ENCODE assay signal across 20 cellular contexts in the genomic region with DNA sequence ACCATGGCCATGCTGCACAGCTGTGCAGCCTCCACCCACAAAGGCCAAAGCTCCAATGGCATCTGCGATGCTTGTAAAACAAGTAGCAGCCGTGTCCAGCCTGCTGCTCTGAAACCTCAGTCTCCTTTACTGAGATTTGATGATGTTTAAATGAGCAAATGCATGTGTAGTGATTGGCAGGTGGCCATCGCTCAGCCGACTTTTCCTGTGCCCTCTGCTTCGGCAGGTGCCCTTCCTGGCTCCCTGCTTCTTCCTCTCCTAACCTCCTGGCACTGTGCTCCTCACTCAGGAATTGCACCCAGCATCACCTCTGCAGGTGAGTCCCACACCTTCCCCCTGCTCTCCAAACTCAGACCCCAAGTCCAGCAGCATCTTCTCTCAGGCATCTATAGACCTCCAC.
DNase-seq lines count a peak whose midpoint lies in the region; ATAC-seq and TF ChIP-seq lines count a peak whose summit lies in the region.
"Had no signal": no experiment of that assay in that cellular context is flagged by ENCODE, and none has a peak within 500 bp of the region (broad histone marks: within the 10 kb centered on the region; RNA-seq: fewer than 3 reads in every experiment).

No MANE protein-coding gene starts in this region.

- in situ Hi-C loops in brain microvascular endothelial cell (cut with HindIII; ENCODE audit: low pct_ligation_motif_present, low sequenced_read_pairs): loop anchor here (25.0 kb wide), 1 partner anchor 206 kb away; a partner anchor contains a TSS

- no peaks in the 10 kb centered on the region for H3K79me2 ChIP-seq in neural progenitor cell (ENCODE audit: low read depth)
- no peaks in the 10 kb centered on the region for H3K79me2 ChIP-seq in trophoblast cell (ENCODE audit: control insufficient read depth, insufficient read depth, low read length, poor library complexity)

- no peak overlapping the region for H3K14ac ChIP-seq in trophoblast cell (ENCODE audit: low read length)

- H3K79me1 ChIP-seq in trophoblast cell (ENCODE audit: low read length): no peaks in the 10 kb centered on the region

- no peak for ATAC-seq in aorta (ENCODE audit: low FRiP score)
- ATAC-seq in GM19035 (IDR thresholded peaks at IDR 0.05; ENCODE audit: unreplicated experiment): no peak

- peaks cover 6% of the 10 kb centered on the region for H3K36me3 Mint-ChIP-seq in T-helper 2 cell treated with Interferon-gamma antibody and Interleukin-4, amounts not matched to agents 5 μg/mL and 100 μg/mL, for 36 hours (ENCODE audit: low read depth)
- H3K36me3 Mint-ChIP-seq in neural progenitor cell: peaks cover 2% of the 10 kb centered on the region
- H3K36me3 Mint-ChIP-seq: IgD-negative memory B cell had no signal

- peaks cover 4% of the 10 kb centered on the region for H3F3A ChIP-seq in neural progenitor cell (ENCODE audit: low read depth)

- H3K27me3 ChIP-seq in brain microvascular endothelial cell (replicated peaks) (no peaks in the 10 kb centered on the region), neural progenitor cell (no peaks in the 10 kb centered on the region), aorta (ENCODE audit: control insufficient read depth in 1 of 2, insufficient read depth in 2 of 2, low read length in 1 of 2) (no peaks in the 10 kb centered on the region), trophoblast cell (ENCODE audit: insufficient read depth, low read length) (no peaks in the 10 kb centered on the region)
- H3K27me3 ChIP-seq: MG63 had no signal

- H4K91ac ChIP-seq in trophoblast cell (ENCODE audit: low read depth, low read length): no peak overlapping the region

- DNase-seq in T-helper 2 cell treated with Interferon-gamma antibody and Interleukin-4, amounts not matched to agents 5 μg/mL and 100 μg/mL, for 36 hours (ENCODE audit: low spot score): no peak
- DNase-seq in T-helper 2 cell: no peak
- DNase-seq in brain microvascular endothelial cell: no peak
- DNase-seq in neural progenitor cell (ENCODE audit: low spot score): no peak
- DNase-seq in aorta: peak; percentile 36 to 50
- no peak for DNase-seq in trophoblast cell
- DNase-seq in erythroblast (lab: John Stamatoyannopoulos, UW): no peak
- DNase-seq: 8988T, Karpas-422, NCI-H1048, NCI-H1436, NCI-H1930, NCI-H524 treated with DMSO at 0.1 percent for 48 hours, PC-9 had no signal

- no peak overlapping the region for H3K18ac ChIP-seq in trophoblast cell (ENCODE audit: low read length)

- H3K27ac Mint-ChIP-seq in T-helper 2 cell treated with Interferon-gamma antibody and Interleukin-4, amounts not matched to agents 5 μg/mL and 100 μg/mL, for 36 hours: peak overlapping the region; percentile 46
- H3K27ac Mint-ChIP-seq in neural progenitor cell: peak overlapping the region; percentile 9
- H3K27ac Mint-ChIP-seq: IgD-negative memory B cell had no signal

- H3K4me3 Mint-ChIP-seq in T-helper 2 cell treated with Interferon-gamma antibody and Interleukin-4, amounts not matched to agents 5 μg/mL and 100 μg/mL, for 36 hours: no peak overlapping the region
- H3K4me3 Mint-ChIP-seq in neural progenitor cell: no peak overlapping the region
- H3K4me3 Mint-ChIP-seq: CD14-positive monocyte, IgD-negative memory B cell had no signal

- H2BK5ac ChIP-seq in trophoblast cell (ENCODE audit: low read depth, low read length, poor library complexity): no peak overlapping the region

- H3K36me3 ChIP-seq in brain microvascular endothelial cell (replicated peaks): peaks cover 18% of the 10 kb centered on the region
- H3K36me3 ChIP-seq in neural progenitor cell: no peaks in the 10 kb centered on the region
- H3K36me3 ChIP-seq in aorta (ENCODE audit: control insufficient read depth in 1 of 2, insufficient read depth in 2 of 2, low read length in 1 of 2): no peaks in the 10 kb centered on the region
- H3K36me3 ChIP-seq in trophoblast cell (ENCODE audit: control insufficient read depth in 1 of 2, insufficient read depth in 2 of 2, low read length in 2 of 2): peaks cover 2 to 6% of the 10 kb centered on the region in 2 experiments
- H3K36me3 ChIP-seq: HAP-1, MG63 had no signal

- no peaks in the 10 kb centered on the region for H4K20me1 ChIP-seq in neural progenitor cell (ENCODE audit: low read depth)

- no peaks in the 10 kb centered on the region for H3K9me3 Mint-ChIP-seq in T-helper 2 cell treated with Interferon-gamma antibody and Interleukin-4, amounts not matched to agents 5 μg/mL and 100 μg/mL, for 36 hours
- H3K9me3 Mint-ChIP-seq in neural progenitor cell: no peaks in the 10 kb centered on the region
- H3K9me3 Mint-ChIP-seq: CD14-positive monocyte, IgD-negative memory B cell had no signal

- no peaks in the 10 kb centered on the region for H3K27me3 Mint-ChIP-seq in T-helper 2 cell treated with Interferon-gamma antibody and Interleukin-4, amounts not matched to agents 5 μg/mL and 100 μg/mL, for 36 hours (ENCODE audit: low read depth)
- peaks cover 3% of the 10 kb centered on the region for H3K27me3 Mint-ChIP-seq in neural progenitor cell (ENCODE audit: insufficient read depth, low read depth)
- H3K27me3 Mint-ChIP-seq: IgD-negative memory B cell had no signal

- H4K8ac ChIP-seq in trophoblast cell (ENCODE audit: low read depth, low read length): no peak overlapping the region

- H3K4me3 ChIP-seq in brain microvascular endothelial cell (ENCODE audit: low read depth, low read length) (no peak overlapping the region), neural progenitor cell (no peak overlapping the region), aorta (ENCODE audit: low read length in 2 of 2) (no peak overlapping the region), trophoblast cell (ENCODE audit: low read depth, low read length) (no peak overlapping the region)
- H3K4me3 ChIP-seq: HAP-1, MG63, PC-9 had no signal

- H3K9ac ChIP-seq in neural progenitor cell (no peak overlapping the region), trophoblast cell (ENCODE audit: low read length) (no peak overlapping the region)

- intact Hi-C loops in aorta (cut with DNase I): loop anchor here (5.0 to 10.0 kb wide), 2 partner anchors 142 to 289 kb away; a partner anchor contains a TSS

- H2BK120ac ChIP-seq in trophoblast cell (ENCODE audit: insufficient read depth, low read length, poor library complexity): no peak overlapping the region

- H3K4me2 ChIP-seq in neural progenitor cell (no peak overlapping the region), trophoblast cell (ENCODE audit: low read length) (no peak overlapping the region)
- H3K4me2 ChIP-seq: PC-9 had no signal

- H2AFZ ChIP-seq in neural progenitor cell (replicated peaks) (no peak overlapping the region), trophoblast cell (ENCODE audit: insufficient read depth, low read length, poor library complexity) (no peak overlapping the region)
- H2AFZ ChIP-seq: PC-9 had no signal

- TF ChIP-seq CTCF in brain microvascular endothelial cell (IDR thresholded peaks at IDR 0.05; ENCODE audit: low read depth, low read length, missing control alignments): no peak
- TF ChIP-seq CTCF in neural progenitor cell (IDR thresholded peaks at IDR 0.05): no peak

- H3K27ac ChIP-seq in brain microvascular endothelial cell (peak overlapping the region; percentile 57), neural progenitor cell (no peak overlapping the region), aorta (ENCODE audit: low read depth in 1 of 2, low read length in 2 of 2) (peak overlapping the region in 1 of 2 donors; percentile 12), trophoblast cell (ENCODE audit: low read depth, low read length) (no peak overlapping the region)
- H3K27ac ChIP-seq: HL-60, PC-9 had no signal

- H3K4me1 Mint-ChIP-seq in T-helper 2 cell treated with Interferon-gamma antibody and Interleukin-4, amounts not matched to agents 5 μg/mL and 100 μg/mL, for 36 hours (ENCODE audit: low read depth): peaks cover 11% of the 10 kb centered on the region
- peaks cover 17% of the 10 kb centered on the region for H3K4me1 Mint-ChIP-seq in neural progenitor cell

- no peak overlapping the region for H4K12ac ChIP-seq in trophoblast cell (ENCODE audit: low read depth, low read length)

- no peaks in the 10 kb centered on the region for H3K4me1 ChIP-seq in neural progenitor cell
- peaks cover 0 to 2% of the 10 kb centered on the region in 2 donors for H3K4me1 ChIP-seq in aorta (ENCODE audit: control insufficient read depth in 1 of 2, insufficient read depth in 2 of 2, low read length in 2 of 2)
- H3K4me1 ChIP-seq in trophoblast cell (ENCODE audit: control insufficient read depth in 1 of 2, insufficient read depth in 2 of 2, low read length in 2 of 2): no peaks in the 10 kb centered on the region
- H3K4me1 ChIP-seq: HAP-1 had no signal

- H3K9me3 ChIP-seq in neural progenitor cell (ENCODE audit: low read depth) (no peaks in the 10 kb centered on the region), aorta (ENCODE audit: control insufficient read depth, low read length) (no peaks in the 10 kb centered on the region), trophoblast cell (ENCODE audit: insufficient read depth, low read depth, low read length) (peaks cover 2% of the 10 kb centered on the region)
- H3K9me3 ChIP-seq: HAP-1, MG63 had no signal

- H2AK5ac ChIP-seq in trophoblast cell (ENCODE audit: low read length): no peak overlapping the region

- TF ChIP-seq POLR2A in erythroblast (IDR thresholded peaks at IDR 0.05; ENCODE audit: low read length): no peak

- H2BK12ac ChIP-seq in trophoblast cell (ENCODE audit: low read length): no peak overlapping the region

- H3K4ac ChIP-seq in trophoblast cell (ENCODE audit: low read depth, low read length): no peak overlapping the region

- 47 to 51% methylated on average over 5 of the region's 5 CpGs for WGBS in aorta, 2 donors
- no CpG with 5 or more reads among the region's 5 CpGs for WGBS in trophoblast cell (ENCODE audit: extremely low coverage, insufficient coverage, insufficient read length)

- H3K23ac ChIP-seq in trophoblast cell (ENCODE audit: low read length): no peak overlapping the region

Comparison
In these comparisons a context has a peak if more than half of its experiments do, and no peak if none do; other contexts are left out.
1. DNase-seq: peak in aorta (2 of 2); none in T-helper 2 cell treated with Interferon-gamma antibody and Interleukin-4, amounts not matched to agents 5 μg/mL and 100 μg/mL, for 36 hours (single experiment), T-helper 2 cell (0 of 5), brain microvascular endothelial cell (single experiment), neural progenitor cell (single experiment), trophoblast cell (0 of 2) and erythroblast (0 of 2).